16 cellular contexts compared by ENCODE assay signal in genomic region chr6:169808608-169808967, GRCh38. TPM values are rescaled to one million over a fixed set of nuclear protein-coding genes. Genes with fewer than 3 reads are reported as not detected.
A peak's percentile ranks its signal among the peaks of the same experiment; 100 is the strongest.
DNase-seq lines count a peak whose midpoint lies in the region; TF ChIP-seq lines count a peak whose summit lies in the region.
"Had no signal": no experiment of that assay in that cellular context is flagged by ENCODE, and none has a peak within 500 bp of the region (broad histone marks: within the 10 kb centered on the region; RNA-seq: fewer than 3 reads in every experiment).

No MANE protein-coding gene starts in this region.

- H3K36me3 ChIP-seq in HEK293 (ENCODE audit: control insufficient read depth in 2 of 2, insufficient read depth in 1 of 2, low read length in 2 of 2) (no peaks in the 10 kb centered on the region), neuronal stem cell (replicated peaks in 1 of 2; ENCODE audit: control insufficient read depth in 2 of 2, insufficient read depth in 2 of 2, low read length in 2 of 2) (no peaks in the 10 kb centered on the region)
- H3K36me3 ChIP-seq: BLaER1 treated with 17β-estradiol and CSF1 and Interleukin-3, amounts not matched to agents 10 nM and 100 nM had no signal

- WGBS in neuronal stem cell (ENCODE audit: extremely low coverage in 2 of 2, insufficient read length in 2 of 2, insufficient replicate concordance in 1 of 2), 2 donors, result no CpG with 5 or more reads among the region's 3 CpGs

- H3K9me3 ChIP-seq in HEK293 (ENCODE audit: control insufficient read depth, insufficient read depth, low read depth, low read length), result no peaks in the 10 kb centered on the region
- H3K9me3 ChIP-seq in neuronal stem cell (replicated peaks in 1 of 2; ENCODE audit: control insufficient read depth in 2 of 2, insufficient read depth in 1 of 2, low read depth in 1 of 2, low read length in 2 of 2), result no peaks in the 10 kb centered on the region

- H2BK5ac ChIP-seq in neuronal stem cell (ENCODE audit: low read length), result peak overlapping the region; percentile 68

- no peak overlapping the region for H2BK120ac ChIP-seq in neuronal stem cell (ENCODE audit: low read depth, low read length)

- no peak overlapping the region for H2AFZ ChIP-seq in neuronal stem cell (ENCODE audit: low read length)

- no peaks in the 10 kb centered on the region for H3K36me3 Mint-ChIP-seq in type B pancreatic cell
- H3K36me3 Mint-ChIP-seq: CD4-positive, CD25-positive, alpha-beta regulatory T cell had no signal

- H3K4me3 Mint-ChIP-seq in type B pancreatic cell, result no peak overlapping the region
- H3K4me3 Mint-ChIP-seq: CD4-positive, CD25-positive, alpha-beta regulatory T cell had no signal

- DNase-seq in activated CD8-positive, alpha-beta memory T cell treated with anti-CD3 and anti-CD28 coated beads for 24 hours, result peak; percentile 5
- no peak for DNase-seq in activated CD8-positive, alpha-beta memory T cell treated with anti-CD3 and anti-CD28 coated beads, Interleukin-2, amount 50 U/mL, for 4 hours
- DNase-seq in neuronal stem cell (ENCODE audit: low spot score), result no peak
- DNase-seq in type B pancreatic cell (ENCODE audit: extremely low spot score, unreplicated experiment), result peak; percentile 22
- no peak for DNase-seq in GM19240 (ENCODE audit: insufficient read length, low spot score)
- DNase-seq in iPS-NIHi7 (ENCODE audit: extremely low spot score), result no peak
- DNase-seq: 8988T; Calu3; CD4-positive, CD25-positive, alpha-beta regulatory T cell; DMS 273 treated with DMSO at 0.1 percent for 48 hours; DMS79; EL; GDM1 had no signal

- POLR2A ChIA-PET in HEK293 (lab: Yijun Ruan, JAX), result no interaction called here

- H3K4me3 ChIP-seq in HEK293 (ENCODE audit: low read depth, low read length) (no peak overlapping the region), neuronal stem cell (ENCODE audit: low read length in 2 of 2) (no peak overlapping the region)
- H3K4me3 ChIP-seq: BLaER1 treated with 17β-estradiol and CSF1 and Interleukin-3, amounts not matched to agents 10 nM and 100 nM had no signal

- peaks cover 16% of the 10 kb centered on the region for H3K4me1 Mint-ChIP-seq in type B pancreatic cell (ENCODE audit: unreplicated experiment)

- H2AK5ac ChIP-seq in neuronal stem cell (ENCODE audit: low read depth, low read length), result peak overlapping the region; percentile 47

- H4K8ac ChIP-seq in neuronal stem cell (ENCODE audit: low read depth, low read length), result no peak overlapping the region

- CTCF ChIA-PET in HEK293 (lab: Yijun Ruan, JAX), result no interaction called here

- H4K91ac ChIP-seq in neuronal stem cell (ENCODE audit: low read depth, low read length, poor library complexity), result no peak overlapping the region

- H2BK15ac ChIP-seq in neuronal stem cell (ENCODE audit: low read length), result peak overlapping the region; percentile 92

- peak overlapping the region; percentile 32 for H3K18ac ChIP-seq in neuronal stem cell (ENCODE audit: low read length)

- H3K4me1 ChIP-seq in HEK293 (ENCODE audit: control insufficient read depth, insufficient read depth, low read length), result no peaks in the 10 kb centered on the region
- H3K4me1 ChIP-seq in neuronal stem cell (ENCODE audit: control insufficient read depth in 2 of 2, insufficient read depth in 1 of 2, low read depth in 1 of 2, low read length in 2 of 2), result peaks cover 0 to 17% of the 10 kb centered on the region in 2 donors

- H2BK12ac ChIP-seq in neuronal stem cell (ENCODE audit: low read length), result no peak overlapping the region

- H3K79me1 ChIP-seq in neuronal stem cell (ENCODE audit: low read depth, low read length), result no peaks in the 10 kb centered on the region

- no peak overlapping the region for H3K14ac ChIP-seq in neuronal stem cell (ENCODE audit: low read length)

- no peaks in the 10 kb centered on the region for H3K9me3 Mint-ChIP-seq in type B pancreatic cell
- H3K9me3 Mint-ChIP-seq: CD4-positive, CD25-positive, alpha-beta regulatory T cell had no signal

- H3K9ac ChIP-seq in neuronal stem cell (ENCODE audit: low read depth, low read length, poor library complexity), result no peak overlapping the region
- H3K9ac ChIP-seq: BLaER1 treated with 17β-estradiol and CSF1 and Interleukin-3, amounts not matched to agents 10 nM and 100 nM had no signal

- peaks cover 42% of the 10 kb centered on the region for H3K27me3 Mint-ChIP-seq in type B pancreatic cell

- peak overlapping the region; percentile 25 for H3K23ac ChIP-seq in neuronal stem cell (ENCODE audit: low read depth, low read length, poor library complexity)

- H3K27ac ChIP-seq in HEK293 (ENCODE audit: extremely low read depth, low read depth, low read length) (no peak overlapping the region), neuronal stem cell (replicated peaks; ENCODE audit: low read length) (no peak overlapping the region)
- H3K27ac ChIP-seq: BLaER1 treated with 17β-estradiol and CSF1 and Interleukin-3, amounts not matched to agents 10 nM and 100 nM; HL-60 had no signal

- no peak overlapping the region for H3K4ac ChIP-seq in neuronal stem cell (ENCODE audit: low read length)

- no peak for TF ChIP-seq CTCF in HEK293 (tag by site-specific recombination; IDR thresholded peaks at IDR 0.05)
- TF ChIP-seq CTCF in type B pancreatic cell (conservative IDR thresholded peaks at IDR 0.05), result no peak

- H3K4me2 ChIP-seq in neuronal stem cell (ENCODE audit: insufficient read depth, low read length, poor library complexity, severe bottlenecking), result no peak overlapping the region
- H3K4me2 ChIP-seq: BLaER1 treated with 17β-estradiol and CSF1 and Interleukin-3, amounts not matched to agents 10 nM and 100 nM had no signal

- no peaks in the 10 kb centered on the region for H3K27me3 ChIP-seq in neuronal stem cell (ENCODE audit: control insufficient read depth in 3 of 3, insufficient read depth in 3 of 3, low read depth in 1 of 3, low read length in 3 of 3)

- H3K27ac Mint-ChIP-seq in type B pancreatic cell, result no peak overlapping the region
- H3K27ac Mint-ChIP-seq: CD4-positive, CD25-positive, alpha-beta regulatory T cell had no signal

TF ChIP-seq in HEK293, 187 proteins besides CTCF, POLR2A, EP300 and RAD21:
- peak; percentile 92 for TF ChIP-seq GLIS1 (tag by site-specific recombination; IDR thresholded peaks at IDR 0.05)
- TF ChIP-seq, protein P1, sequence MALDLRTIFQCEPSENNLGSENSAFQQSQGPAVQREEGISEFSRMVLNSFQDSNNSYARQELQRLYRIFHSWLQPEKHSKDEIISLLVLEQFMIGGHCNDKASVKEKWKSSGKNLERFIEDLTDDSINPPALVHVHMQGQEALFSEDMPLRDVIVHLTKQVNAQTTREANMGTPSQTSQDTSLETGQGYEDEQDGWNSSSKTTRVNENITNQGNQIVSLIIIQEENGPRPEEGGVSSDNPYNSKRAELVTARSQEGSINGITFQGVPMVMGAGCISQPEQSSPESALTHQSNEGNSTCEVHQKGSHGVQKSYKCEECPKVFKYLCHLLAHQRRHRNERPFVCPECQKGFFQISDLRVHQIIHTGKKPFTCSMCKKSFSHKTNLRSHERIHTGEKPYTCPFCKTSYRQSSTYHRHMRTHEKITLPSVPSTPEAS (tag by site-specific recombination; IDR thresholded peaks at IDR 0.05), result no peak

RNA-seq across cellular contexts. Expression of gene ERMARD, which starts 57.2 kb away (rescaled TPM):
- polyA plus RNA-seq in neuronal stem cell (2013, experiment 1 of 2), result 10.1 TPM
- 9.4 TPM for polyA plus RNA-seq in neuronal stem cell (2013, experiment 2 of 2)
- total RNA-seq in type B pancreatic cell (ENCODE audit: low replicate concordance), result 18.6 and 32.1 TPM in 2 replicates

RNA-seq across cellular contexts. Expression of gene DYNLT2, which starts 57.2 kb away (rescaled TPM):
- polyA plus RNA-seq in neuronal stem cell (2013, experiment 1 of 2), result 2.6 TPM
- polyA plus RNA-seq in neuronal stem cell (2013, experiment 2 of 2), result 2.7 TPM
- 2.1 and 2.6 TPM in 2 replicates for total RNA-seq in type B pancreatic cell (ENCODE audit: low replicate concordance)

Comparison
In these comparisons a context has a peak if more than half of its experiments do, and no peak if none do; other contexts are left out.
1. DNase-seq: peak in activated CD8-positive, alpha-beta memory T cell treated with anti-CD3 and anti-CD28 coated beads for 24 hours (single experiment) and type B pancreatic cell (single experiment); none in activated CD8-positive, alpha-beta memory T cell treated with anti-CD3 and anti-CD28 coated beads, Interleukin-2, amount 50 U/mL, for 4 hours (single experiment), neuronal stem cell (single experiment), GM19240 (single experiment) and iPS-NIHi7 (single experiment).